Comparison of ENCODE assay signal across 8 cellular contexts in genomic region chr7:94087664-94088352, GRCh38.
A peak's percentile ranks its signal among the peaks of the same experiment; 100 is the strongest.
DNase-seq lines count a peak whose midpoint lies in the region; ATAC-seq and TF ChIP-seq lines count a peak whose summit lies in the region.

No MANE protein-coding gene starts in this region.

- H3K27ac ChIP-seq in SK-N-SH (ENCODE audit: low read depth in 2 of 2, low read length in 1 of 2): peak overlapping the region in 1 of 2 experiments; percentile 11; a peak in 2 of 4 replicates

- no peaks in the 10 kb centered on the region for H3K36me3 ChIP-seq in SK-N-SH (replicated peaks in 1 of 2; ENCODE audit: control insufficient read depth in 1 of 2, insufficient read depth in 2 of 2, low read length in 1 of 2)

- TF ChIP-seq RAD21 in SK-N-SH (IDR thresholded peaks at IDR 0.05; ENCODE audit: low read length): peak; percentile 92

- no peaks in the 10 kb centered on the region for H3K9me3 ChIP-seq in SK-N-SH

- H3K9me2 ChIP-seq in SK-N-SH: no peaks in the 10 kb centered on the region

- H2AFZ ChIP-seq in SK-N-SH (ENCODE audit: low read depth): no peak overlapping the region; the same call in 1 of the 2 replicates

- CTCF ChIA-PET in SK-N-SH (lab: Yijun Ruan, JAX): interaction anchor here (0.5 to 5.8 kb wide), 75 partner anchors 8 to 1161 kb away, joined by 3 to 61 read pairs (median 4); partner anchors contain the start of genes GNG11, GNGT1 and TFPI2

- DNase-seq in A172 (ENCODE audit: low spot score): peak; percentile 65
- DNase-seq in NAMALWA (ENCODE audit: low spot score): peak; percentile 89
- peak; percentile 66 for DNase-seq in SK-N-SH
- DNase-seq in T47D (ENCODE audit: low read depth in 1 of 2, low spot score in 1 of 2): peak; percentile 41 to 83
- DNase-seq in islet precursor cell: peak; percentile 72
- peak; percentile 37 to 41 for DNase-seq in stimulated activated CD4-positive, alpha-beta T cell treated with anti-CD3 and anti-CD28 coated beads, Interleukin-2, amount 100 ng/mL, for 24 hours

- in situ Hi-C loops in T47D (cut with HindIII; ENCODE audit: low pct_unique_long_range_greater_than_20kb, low sequenced_read_pairs): no loop called here

- H3K4me2 ChIP-seq in SK-N-SH: peak overlapping the region; percentile 38; the same call in 1 of the 2 replicates

- H3F3A ChIP-seq in SK-N-SH (replicated peaks; ENCODE audit: insufficient read depth): no peaks in the 10 kb centered on the region

- H3K4me3 ChIP-seq in SK-N-SH (ENCODE audit: low read depth in 2 of 2, low read length in 1 of 2): peak overlapping the region in 1 of 2 experiments; percentile 15; a peak in 1 of 4 replicates

- H3K27me3 ChIP-seq in SK-N-SH (ENCODE audit: insufficient read depth): no peaks in the 10 kb centered on the region

- POLR2A ChIA-PET in SK-N-SH (lab: Yijun Ruan, JAX): no interaction called here

- H3K79me2 ChIP-seq in SK-N-SH (ENCODE audit: insufficient read depth): no peaks in the 10 kb centered on the region

- 30% methylated on average over 6 of the region's 6 CpGs for WGBS in SK-N-SH (ENCODE audit: low lambda C conversion rate)

- H3K4me1 ChIP-seq in SK-N-SH (ENCODE audit: control insufficient read depth in 1 of 2, insufficient read depth in 2 of 2, low read depth in 1 of 2, low read length in 1 of 2): peaks cover 9 to 11% of the 10 kb centered on the region in 2 experiments

- no peak overlapping the region for H3K9ac ChIP-seq in SK-N-SH

- peak; percentile 44 to 67; a peak in 2 of 4 replicates for TF ChIP-seq EP300 in SK-N-SH (IDR thresholded peaks at IDR 0.05; ENCODE audit: borderline replicate concordance in 1 of 2, low read depth in 1 of 2, low read length in 1 of 2)

- ATAC-seq in HG02642 (IDR thresholded peaks at IDR 0.05; ENCODE audit: poor library complexity, unreplicated experiment): peak; percentile 99

- TF ChIP-seq CTCF in GM12874 (IDR thresholded peaks at IDR 0.05; ENCODE audit: insufficient read depth, low read depth, low read length) (peak; percentile 56), SK-N-SH (IDR thresholded peaks at IDR 0.05) (peak; percentile 94)

- no peaks in the 10 kb centered on the region for H4K20me1 ChIP-seq in SK-N-SH (ENCODE audit: insufficient read depth)

TF ChIP-seq in SK-N-SH, 30 proteins besides CTCF, POLR2A, EP300 and RAD21:
- TF ChIP-seq NFIC (IDR thresholded peaks at IDR 0.05; ENCODE audit: borderline replicate concordance) (peak; percentile 15; the same call in 1 of the 2 replicates), EZH2phosphoT487 (IDR thresholded peaks at IDR 0.05; ENCODE audit: borderline replicate concordance, low read depth) (no peak), MEF2A (IDR thresholded peaks at IDR 0.05; ENCODE audit: borderline replicate concordance, low read depth) (no peak), TEAD4 (IDR thresholded peaks at IDR 0.05; ENCODE audit: borderline replicate concordance, insufficient read depth) (peak; percentile 48; the same call in 1 of the 2 replicates), POLR2AphosphoS5 (IDR thresholded peaks at IDR 0.05; ENCODE audit: low read depth, low read length) (no peak), PBX3 (IDR thresholded peaks at IDR 0.05) (peak; percentile 89), SIN3A (IDR thresholded peaks at IDR 0.05; ENCODE audit: borderline replicate concordance, low read depth, low read length) (peak; percentile 27; the same call in 1 of the 2 replicates), JUND (IDR thresholded peaks at IDR 0.05) (peak; percentile 41; the same call in 1 of the 2 replicates), GATA2 (CRISPR knock-in tag; IDR thresholded peaks at IDR 0.05) (0 out of 2 replicates have a peak, but pooled peaks have one; percentile 17), GABPA (IDR thresholded peaks at IDR 0.05; ENCODE audit: low read depth) (no peak), ZBTB33 (IDR thresholded peaks at IDR 0.05; ENCODE audit: borderline replicate concordance, low read depth) (no peak), SMC3 (IDR thresholded peaks at IDR 0.05; ENCODE audit: low read depth, low read length) (peak; percentile 97), RXRA (IDR thresholded peaks at IDR 0.05; ENCODE audit: borderline replicate concordance, low read depth) (0 out of 2 replicates have a peak, but pooled peaks have one; percentile 12), IRF3 (IDR thresholded peaks at IDR 0.05; ENCODE audit: low read depth, low read length) (no peak), FOSL2 (IDR thresholded peaks at IDR 0.05; ENCODE audit: borderline replicate concordance, low read depth) (peak; percentile 47; the same call in 1 of the 2 replicates), NRF1 (IDR thresholded peaks at IDR 0.05; ENCODE audit: low read depth, low read length) (no peak), FOXM1 (IDR thresholded peaks at IDR 0.05; ENCODE audit: low read depth) (0 out of 2 replicates have a peak, but pooled peaks have one; percentile 37), FOXJ3 (CRISPR knock-in tag; IDR thresholded peaks at IDR 0.05) (no peak), RFX5 (IDR thresholded peaks at IDR 0.05; ENCODE audit: low read length) (0 out of 2 replicates have a peak, but pooled peaks have one; percentile 15), TCF12 (IDR thresholded peaks at IDR 0.05) (peak; percentile 65), RCOR1 (IDR thresholded peaks at IDR 0.05; ENCODE audit: low read length) (peak; percentile 63; the same call in 1 of the 2 replicates), TAF1 (IDR thresholded peaks at IDR 0.05; ENCODE audit: borderline replicate concordance, low read depth, low read length) (peak; percentile 35; the same call in 1 of the 2 replicates)
TF ChIP-seq in SK-N-SH: peak in this region for 14.

Comparison
In these comparisons a context has a peak if more than half of its experiments do, and no peak if none do; other contexts are left out.
1. DNase-seq: peak in every context shown above with its lines; median percentile 89 in NAMALWA; 72 in islet precursor cell; 66 in SK-N-SH; 65 in A172; 62 in T47D; 39 in stimulated activated CD4-positive, alpha-beta T cell treated with anti-CD3 and anti-CD28 coated beads, Interleukin-2, amount 100 ng/mL, for 24 hours.